Comparison of ENCODE assay signal across 17 cellular contexts in genomic region chr7:86328801-86329433, GRCh38.
"Had no signal": no experiment of that assay in that cellular context is flagged by ENCODE, and none has a peak within 500 bp of the region (broad histone marks: within the 10 kb centered on the region; RNA-seq: fewer than 3 reads in every experiment).

No MANE protein-coding gene starts in this region.

- H3K27me3 ChIP-seq: thyroid gland, upper lobe of right lung had no signal

- H3K27ac ChIP-seq: psoas muscle, thyroid gland, upper lobe of right lung had no signal

- H3K36me3 ChIP-seq: thyroid gland, upper lobe of right lung had no signal

- H3K4me1 ChIP-seq: psoas muscle, thyroid gland, upper lobe of right lung had no signal

- H3K9me3 ChIP-seq: psoas muscle, thyroid gland, upper lobe of right lung had no signal

- H3K4me3 ChIP-seq: psoas muscle, thyroid gland, upper lobe of right lung had no signal

- DNase-seq: activated B cell treated with CpG ODN at 0.5 μM for 24 hours; activated CD4-positive, alpha-beta T cell treated with anti-CD3 and anti-CD28 coated beads for 36 hours; activated CD4-positive, alpha-beta T cell treated with anti-CD3 and anti-CD28 coated beads, Interleukin-2, amount 50 U/mL, for 4 hours; activated CD8-positive, alpha-beta memory T cell treated with anti-CD3 and anti-CD28 coated beads for 24 hours; activated CD8-positive, alpha-beta memory T cell treated with anti-CD3 and anti-CD28 coated beads, Interleukin-2, amount 50 U/mL, for 4 hours; activated T-cell treated with anti-CD3 and anti-CD28 coated beads, Interleukin-2, amount 50 U/mL, for 24 hours; aorta; effector CD8-positive, alpha-beta T cell; hypothalamus; left colon; nephron progenitor cell; psoas muscle; right cardiac atrium; substantia nigra; T-helper 9 cell; thyroid gland; upper lobe of right lung had no signal
